Comparison of ENCODE assay signal across 1 cellular context in genomic region chr4:54090804-54091623, GRCh38.
TF ChIP-seq lines count a peak whose summit lies in the region.

No MANE protein-coding gene starts in this region.

TF ChIP-seq in HepG2, 621 proteins besides CTCF, POLR2A, EP300 and RAD21 (continued from another document and continues in another):
- TF ChIP-seq RFX3 (CRISPR knock-in tag; IDR thresholded peaks at IDR 0.05) (no peak), NR2F2 (IDR thresholded peaks at IDR 0.05; ENCODE audit: borderline replicate concordance, low read depth) (0 out of 2 replicates have a peak, but pooled peaks have one; percentile 3), BCL3 (CRISPR knock-in tag; IDR thresholded peaks at IDR 0.05) (peak; percentile 50; the same call in 1 of the 2 replicates), PHF8 (CRISPR knock-in tag; IDR thresholded peaks at IDR 0.05) (no peak; the same call in none of the 2 replicates), MTA1 (CRISPR knock-in tag; IDR thresholded peaks at IDR 0.05; ENCODE audit: borderline replicate concordance) (no peak), SOX6 (IDR thresholded peaks at IDR 0.05) (no peak), SOX6 (CRISPR knock-in tag; IDR thresholded peaks at IDR 0.05) (0 out of 2 replicates have a peak, but pooled peaks have one; percentile 32), ZNF562 (CRISPR knock-in tag; IDR thresholded peaks at IDR 0.05; ENCODE audit: borderline replicate concordance) (no peak), ZFP37 (CRISPR knock-in tag; IDR thresholded peaks at IDR 0.05; ENCODE audit: borderline replicate concordance) (no peak), TSC22D2 (CRISPR knock-in tag; IDR thresholded peaks at IDR 0.05; ENCODE audit: borderline replicate concordance) (no peak), IRF2 (CRISPR knock-in tag; IDR thresholded peaks at IDR 0.05) (peak; percentile 4; the same call in 1 of the 2 replicates), KMT2B (CRISPR knock-in tag; IDR thresholded peaks at IDR 0.05) (no peak), ZNF615 (CRISPR knock-in tag; IDR thresholded peaks at IDR 0.05; ENCODE audit: borderline replicate concordance) (no peak), ZNF678 (CRISPR knock-in tag; IDR thresholded peaks at IDR 0.05) (no peak), RFXANK (CRISPR knock-in tag; IDR thresholded peaks at IDR 0.05) (no peak), NPAS2 (CRISPR knock-in tag; IDR thresholded peaks at IDR 0.05; ENCODE audit: borderline replicate concordance) (no peak), CENPBD1 (CRISPR knock-in tag; IDR thresholded peaks at IDR 0.05; ENCODE audit: borderline replicate concordance, low read depth) (no peak), GLI4 (CRISPR knock-in tag; IDR thresholded peaks at IDR 0.05; ENCODE audit: borderline replicate concordance) (0 out of 2 replicates have a peak, but pooled peaks have one; percentile 48), ZNF543 (CRISPR knock-in tag; IDR thresholded peaks at IDR 0.05) (no peak), CREBL2 (CRISPR knock-in tag; IDR thresholded peaks at IDR 0.05; ENCODE audit: borderline replicate concordance) (0 out of 2 replicates have a peak, but pooled peaks have one; percentile 48), SNAPC2 (CRISPR knock-in tag; IDR thresholded peaks at IDR 0.05) (no peak), NONO (IDR thresholded peaks at IDR 0.05) (no peak), NONO (CRISPR knock-in tag; conservative IDR thresholded peaks at IDR 0.05) (peak; percentile 10; the same call in 1 of the 2 replicates), CHCHD3 (CRISPR knock-in tag; IDR thresholded peaks at IDR 0.05) (no peak), THRA (CRISPR knock-in tag; IDR thresholded peaks at IDR 0.05; ENCODE audit: borderline replicate concordance) (no peak), AKAP8 (CRISPR knock-in tag; IDR thresholded peaks at IDR 0.05) (no peak), ZNF501 (CRISPR knock-in tag; IDR thresholded peaks at IDR 0.05) (no peak), PHF5A (CRISPR knock-in tag; IDR thresholded peaks at IDR 0.05; ENCODE audit: low read depth, unreplicated experiment) (no peak), REXO4 (CRISPR knock-in tag; IDR thresholded peaks at IDR 0.05; ENCODE audit: borderline replicate concordance) (no peak), ZNF878 (CRISPR knock-in tag; IDR thresholded peaks at IDR 0.05) (no peak), ZNF431 (CRISPR knock-in tag; IDR thresholded peaks at IDR 0.05; ENCODE audit: borderline replicate concordance, low read depth) (no peak), ZXDC (CRISPR knock-in tag; IDR thresholded peaks at IDR 0.05) (no peak), ATF7-NPFF (CRISPR knock-in tag; IDR thresholded peaks at IDR 0.05; ENCODE audit: low read depth) (peak; percentile 62; the same call in 1 of the 2 replicates), ZNF644 (CRISPR knock-in tag; IDR thresholded peaks at IDR 0.05; ENCODE audit: low read depth) (peak; percentile 34; the same call in 1 of the 2 replicates), RARA (CRISPR knock-in tag; IDR thresholded peaks at IDR 0.05) (0 out of 2 replicates have a peak, but pooled peaks have one; percentile 9)
- TF ChIP-seq, protein P1, sequence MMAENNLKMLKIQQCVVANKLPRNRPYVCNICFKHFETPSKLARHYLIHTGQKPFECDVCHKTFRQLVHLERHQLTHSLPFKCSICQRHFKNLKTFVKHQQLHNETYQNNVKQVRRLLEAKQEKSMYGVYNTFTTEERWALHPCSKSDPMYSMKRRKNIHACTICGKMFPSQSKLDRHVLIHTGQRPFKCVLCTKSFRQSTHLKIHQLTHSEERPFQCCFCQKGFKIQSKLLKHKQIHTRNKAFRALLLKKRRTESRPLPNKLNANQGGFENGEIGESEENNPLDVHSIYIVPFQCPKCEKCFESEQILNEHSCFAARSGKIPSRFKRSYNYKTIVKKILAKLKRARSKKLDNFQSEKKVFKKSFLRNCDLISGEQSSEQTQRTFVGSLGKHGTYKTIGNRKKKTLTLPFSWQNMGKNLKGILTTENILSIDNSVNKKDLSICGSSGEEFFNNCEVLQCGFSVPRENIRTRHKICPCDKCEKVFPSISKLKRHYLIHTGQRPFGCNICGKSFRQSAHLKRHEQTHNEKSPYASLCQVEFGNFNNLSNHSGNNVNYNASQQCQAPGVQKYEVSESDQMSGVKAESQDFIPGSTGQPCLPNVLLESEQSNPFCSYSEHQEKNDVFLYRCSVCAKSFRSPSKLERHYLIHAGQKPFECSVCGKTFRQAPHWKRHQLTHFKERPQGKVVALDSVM (CRISPR knock-in tag; IDR thresholded peaks at IDR 0.05): no peak
- TF ChIP-seq, protein P2, sequence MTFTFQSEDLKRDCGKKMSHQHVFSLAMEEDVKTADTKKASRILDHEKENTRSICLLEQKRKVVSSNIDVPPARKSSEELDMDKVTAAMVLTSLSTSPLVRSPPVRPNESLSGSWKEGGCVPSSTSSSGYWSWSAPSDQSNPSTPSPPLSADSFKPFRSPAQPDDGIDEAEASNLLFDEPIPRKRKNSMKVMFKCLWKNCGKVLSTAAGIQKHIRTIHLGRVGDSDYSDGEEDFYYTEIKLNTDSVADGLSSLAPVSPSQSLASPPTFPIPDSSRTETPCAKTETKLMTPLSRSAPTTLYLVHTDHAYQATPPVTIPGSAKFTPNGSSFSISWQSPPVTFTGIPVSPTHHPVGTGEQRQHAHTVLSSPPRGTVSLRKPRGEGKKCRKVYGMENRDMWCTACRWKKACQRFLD (CRISPR knock-in tag; IDR thresholded peaks at IDR 0.05; ENCODE audit: borderline replicate concordance): no peak
- TF ChIP-seq, protein P3, sequence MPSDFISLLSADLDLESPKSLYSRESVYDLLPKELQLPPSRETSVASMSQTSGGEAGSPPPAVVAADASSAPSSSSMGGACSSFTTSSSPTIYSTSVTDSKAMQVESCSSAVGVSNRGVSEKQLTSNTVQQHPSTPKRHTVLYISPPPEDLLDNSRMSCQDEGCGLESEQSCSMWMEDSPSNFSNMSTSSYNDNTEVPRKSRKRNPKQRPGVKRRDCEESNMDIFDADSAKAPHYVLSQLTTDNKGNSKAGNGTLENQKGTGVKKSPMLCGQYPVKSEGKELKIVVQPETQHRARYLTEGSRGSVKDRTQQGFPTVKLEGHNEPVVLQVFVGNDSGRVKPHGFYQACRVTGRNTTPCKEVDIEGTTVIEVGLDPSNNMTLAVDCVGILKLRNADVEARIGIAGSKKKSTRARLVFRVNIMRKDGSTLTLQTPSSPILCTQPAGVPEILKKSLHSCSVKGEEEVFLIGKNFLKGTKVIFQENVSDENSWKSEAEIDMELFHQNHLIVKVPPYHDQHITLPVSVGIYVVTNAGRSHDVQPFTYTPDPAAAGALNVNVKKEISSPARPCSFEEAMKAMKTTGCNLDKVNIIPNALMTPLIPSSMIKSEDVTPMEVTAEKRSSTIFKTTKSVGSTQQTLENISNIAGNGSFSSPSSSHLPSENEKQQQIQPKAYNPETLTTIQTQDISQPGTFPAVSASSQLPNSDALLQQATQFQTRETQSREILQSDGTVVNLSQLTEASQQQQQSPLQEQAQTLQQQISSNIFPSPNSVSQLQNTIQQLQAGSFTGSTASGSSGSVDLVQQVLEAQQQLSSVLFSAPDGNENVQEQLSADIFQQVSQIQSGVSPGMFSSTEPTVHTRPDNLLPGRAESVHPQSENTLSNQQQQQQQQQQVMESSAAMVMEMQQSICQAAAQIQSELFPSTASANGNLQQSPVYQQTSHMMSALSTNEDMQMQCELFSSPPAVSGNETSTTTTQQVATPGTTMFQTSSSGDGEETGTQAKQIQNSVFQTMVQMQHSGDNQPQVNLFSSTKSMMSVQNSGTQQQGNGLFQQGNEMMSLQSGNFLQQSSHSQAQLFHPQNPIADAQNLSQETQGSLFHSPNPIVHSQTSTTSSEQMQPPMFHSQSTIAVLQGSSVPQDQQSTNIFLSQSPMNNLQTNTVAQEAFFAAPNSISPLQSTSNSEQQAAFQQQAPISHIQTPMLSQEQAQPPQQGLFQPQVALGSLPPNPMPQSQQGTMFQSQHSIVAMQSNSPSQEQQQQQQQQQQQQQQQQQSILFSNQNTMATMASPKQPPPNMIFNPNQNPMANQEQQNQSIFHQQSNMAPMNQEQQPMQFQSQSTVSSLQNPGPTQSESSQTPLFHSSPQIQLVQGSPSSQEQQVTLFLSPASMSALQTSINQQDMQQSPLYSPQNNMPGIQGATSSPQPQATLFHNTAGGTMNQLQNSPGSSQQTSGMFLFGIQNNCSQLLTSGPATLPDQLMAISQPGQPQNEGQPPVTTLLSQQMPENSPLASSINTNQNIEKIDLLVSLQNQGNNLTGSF (CRISPR knock-in tag; IDR thresholded peaks at IDR 0.05): no peak
- TF ChIP-seq, protein P4, sequence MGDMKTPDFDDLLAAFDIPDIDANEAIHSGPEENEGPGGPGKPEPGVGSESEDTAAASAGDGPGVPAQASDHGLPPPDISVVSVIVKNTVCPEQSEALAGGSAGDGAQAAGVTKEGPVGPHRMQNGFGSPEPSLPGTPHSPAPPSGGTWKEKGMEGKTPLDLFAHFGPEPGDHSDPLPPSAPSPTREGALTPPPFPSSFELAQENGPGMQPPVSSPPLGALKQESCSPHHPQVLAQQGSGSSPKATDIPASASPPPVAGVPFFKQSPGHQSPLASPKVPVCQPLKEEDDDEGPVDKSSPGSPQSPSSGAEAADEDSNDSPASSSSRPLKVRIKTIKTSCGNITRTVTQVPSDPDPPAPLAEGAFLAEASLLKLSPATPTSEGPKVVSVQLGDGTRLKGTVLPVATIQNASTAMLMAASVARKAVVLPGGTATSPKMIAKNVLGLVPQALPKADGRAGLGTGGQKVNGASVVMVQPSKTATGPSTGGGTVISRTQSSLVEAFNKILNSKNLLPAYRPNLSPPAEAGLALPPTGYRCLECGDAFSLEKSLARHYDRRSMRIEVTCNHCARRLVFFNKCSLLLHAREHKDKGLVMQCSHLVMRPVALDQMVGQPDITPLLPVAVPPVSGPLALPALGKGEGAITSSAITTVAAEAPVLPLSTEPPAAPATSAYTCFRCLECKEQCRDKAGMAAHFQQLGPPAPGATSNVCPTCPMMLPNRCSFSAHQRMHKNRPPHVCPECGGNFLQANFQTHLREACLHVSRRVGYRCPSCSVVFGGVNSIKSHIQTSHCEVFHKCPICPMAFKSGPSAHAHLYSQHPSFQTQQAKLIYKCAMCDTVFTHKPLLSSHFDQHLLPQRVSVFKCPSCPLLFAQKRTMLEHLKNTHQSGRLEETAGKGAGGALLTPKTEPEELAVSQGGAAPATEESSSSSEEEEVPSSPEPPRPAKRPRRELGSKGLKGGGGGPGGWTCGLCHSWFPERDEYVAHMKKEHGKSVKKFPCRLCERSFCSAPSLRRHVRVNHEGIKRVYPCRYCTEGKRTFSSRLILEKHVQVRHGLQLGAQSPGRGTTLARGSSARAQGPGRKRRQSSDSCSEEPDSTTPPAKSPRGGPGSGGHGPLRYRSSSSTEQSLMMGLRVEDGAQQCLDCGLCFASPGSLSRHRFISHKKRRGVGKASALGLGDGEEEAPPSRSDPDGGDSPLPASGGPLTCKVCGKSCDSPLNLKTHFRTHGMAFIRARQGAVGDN (CRISPR knock-in tag; IDR thresholded peaks at IDR 0.05): peak; percentile 57; the same call in 1 of the 2 replicates
- TF ChIP-seq, protein P5, sequence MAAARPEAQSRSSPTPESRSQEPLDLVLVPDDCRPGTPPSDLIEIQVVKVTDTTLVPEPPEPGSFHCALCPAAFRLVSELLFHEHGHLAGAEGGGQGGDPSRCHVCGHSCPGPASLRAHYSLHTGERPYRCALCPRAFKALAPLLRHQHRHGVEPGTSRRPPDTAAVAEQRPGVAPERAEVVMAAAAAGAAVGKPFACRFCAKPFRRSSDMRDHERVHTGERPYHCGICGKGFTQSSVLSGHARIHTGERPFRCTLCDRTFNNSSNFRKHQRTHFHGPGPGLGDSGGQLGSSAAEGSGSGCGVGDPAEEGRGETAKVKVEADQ (CRISPR knock-in tag; IDR thresholded peaks at IDR 0.05; ENCODE audit: borderline replicate concordance): peak; percentile 63; the same call in 1 of the 2 replicates
